In the genomic region with DNA sequence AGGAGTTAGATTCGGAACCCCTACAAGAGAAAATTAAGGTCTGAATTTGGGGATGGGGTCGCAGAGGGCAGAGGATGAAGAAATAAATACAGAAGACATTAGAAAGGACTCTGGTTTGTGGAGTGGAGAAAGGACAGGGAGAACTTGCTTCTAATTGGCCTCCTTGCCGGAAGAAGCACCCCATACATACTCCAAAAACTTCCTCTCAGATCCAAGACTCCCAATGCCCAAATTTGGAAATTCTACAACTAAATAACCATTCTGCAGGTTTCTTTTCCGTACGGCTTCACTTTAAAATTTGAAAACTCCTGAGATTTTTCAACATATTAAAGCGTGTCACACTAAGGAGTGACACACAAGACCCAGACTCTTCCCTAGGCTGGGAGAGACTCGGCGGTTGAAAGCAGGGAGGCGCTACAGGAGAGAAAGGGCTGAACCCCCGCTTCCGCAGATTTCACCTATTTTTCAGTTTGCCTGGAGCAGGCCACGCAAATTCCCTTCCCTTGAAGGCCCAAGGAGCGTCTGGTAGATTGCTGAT, we compare ENCODE assay signal across 8 cellular contexts. TPM values are rescaled to one million over a fixed set of nuclear protein-coding genes. Genes with fewer than 3 reads are reported as not detected.
A peak's percentile ranks its signal among the peaks of the same experiment; 100 is the strongest.
DNase-seq lines count a peak whose midpoint lies in the region; TF ChIP-seq lines count a peak whose summit lies in the region.

No MANE protein-coding gene starts in this region.

- peaks cover 37% of the 10 kb centered on the region for H3K36me3 ChIP-seq in SJCRH30

- TF ChIP-seq CTCF in 22Rv1 (IDR thresholded peaks at IDR 0.05) (no peak), GM12875 (IDR thresholded peaks at IDR 0.05; ENCODE audit: borderline replicate concordance, insufficient read depth, low read depth, low read length) (no peak), epithelial cell of esophagus (IDR thresholded peaks at IDR 0.05; ENCODE audit: insufficient read depth, low read depth, low read length, missing control alignments) (no peak), nephron (IDR thresholded peaks at IDR 0.05; ENCODE audit: unreplicated experiment in 3 of 3) (no peak)

- peak overlapping the region; percentile 88 for H3K27ac ChIP-seq in 22Rv1
- H3K27ac ChIP-seq in SJCRH30: peak overlapping the region; percentile 94

- peaks cover 44% of the 10 kb centered on the region for H3K36me3 Mint-ChIP-seq in nephron (ENCODE audit: low read depth)

- H3K27me3 ChIP-seq in SJCRH30: no peaks in the 10 kb centered on the region

- DNase-seq in SJCRH30 (no peak), epithelial cell of esophagus (ENCODE audit: low read depth) (no peak), HT-29 (ENCODE audit: low spot score) (no peak), globus pallidus (ENCODE audit: low spot score) (no peak), activated gamma-delta T cell treated with Interleukin-2 at 50 U/mL for 16 hours (no peak)

- peak overlapping the region; percentile 95 for H3K4me3 Mint-ChIP-seq in nephron

- H3K4me1 Mint-ChIP-seq in nephron: peaks cover 41% of the 10 kb centered on the region

- H3K4me3 ChIP-seq in GM12875 (ENCODE audit: low read depth, low read length) (peak overlapping the region; percentile 80), SJCRH30 (peak overlapping the region; percentile 76), epithelial cell of esophagus (ENCODE audit: low read length) (peak overlapping the region; percentile 96)

- H3K4me1 ChIP-seq in SJCRH30: no peaks in the 10 kb centered on the region; the same call in 1 of the 2 replicates

- H3K27me3 Mint-ChIP-seq in nephron (ENCODE audit: low read depth): no peaks in the 10 kb centered on the region

- no peaks in the 10 kb centered on the region for H3K9me3 ChIP-seq in SJCRH30 (replicated peaks)

- H3K9me3 Mint-ChIP-seq in nephron: no peaks in the 10 kb centered on the region

- H3K27ac Mint-ChIP-seq in nephron: peak overlapping the region; percentile 94 to 98 (median 98)

RNA-seq across cellular contexts. Expression of gene CLHC1, which starts 0.5 kb away (rescaled TPM):
- 10.5 and 11.3 TPM in 2 replicates for total RNA-seq in SJCRH30 (2014; rRNA removed; shearing (Covaris generic))
- 0.46 and 1.3 TPM in 2 replicates for total RNA-seq in HT-29 (2014; rRNA removed; shearing (Covaris generic))

RNA-seq across cellular contexts. Expression of gene RPS27A, which starts 0.9 kb away (rescaled TPM):
- 2,778 and 2,978 TPM in 2 replicates for total RNA-seq in SJCRH30 (2014; rRNA removed; shearing (Covaris generic))
- 852 and 923 TPM in 2 replicates for total RNA-seq in HT-29 (2014; rRNA removed; shearing (Covaris generic))

RNA-seq across cellular contexts. Expression of gene MTIF2, which starts 37.4 kb away (rescaled TPM):
- total RNA-seq in SJCRH30 (2014; rRNA removed; shearing (Covaris generic)): 55.0 and 60.5 TPM in 2 replicates
- 15.5 and 15.9 TPM in 2 replicates for total RNA-seq in HT-29 (2014; rRNA removed; shearing (Covaris generic))
